Comparison of ENCODE assay signal across 17 cellular contexts in the genomic region with DNA sequence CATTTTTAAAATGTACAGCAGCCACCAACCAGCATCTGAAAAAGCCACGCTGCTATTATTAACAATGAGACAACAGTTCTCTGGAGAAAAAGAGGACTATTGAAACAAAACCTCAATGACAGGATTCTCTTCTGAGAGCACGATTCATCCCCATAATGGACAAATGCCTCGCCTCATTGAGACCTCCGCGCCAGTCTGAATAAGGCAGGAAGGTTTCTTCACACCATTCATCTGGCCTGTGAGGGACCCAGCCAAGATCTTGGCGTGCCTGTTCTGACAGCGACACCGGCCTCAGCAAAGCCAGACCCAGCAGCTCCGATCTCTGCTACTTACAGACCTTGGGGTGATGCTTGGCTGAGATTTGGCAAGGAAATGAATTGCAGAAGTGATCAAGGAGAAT. TPM values are rescaled to one million over a fixed set of nuclear protein-coding genes. Genes with fewer than 3 reads are reported as not detected.
DNase-seq lines count a peak whose midpoint lies in the region; FAIRE-seq and TF ChIP-seq lines count a peak whose summit lies in the region.
"Had no signal": no experiment of that assay in that cellular context is flagged by ENCODE, and none has a peak within 500 bp of the region (broad histone marks: within the 10 kb centered on the region; RNA-seq: fewer than 3 reads in every experiment).

No MANE protein-coding gene starts in this region.

- H3K27ac Mint-ChIP-seq in mesothelial cell of epicardium, result no peak overlapping the region
- H3K27ac Mint-ChIP-seq: CD8-positive, alpha-beta T cell had no signal

- H3K27me3 Mint-ChIP-seq in mesothelial cell of epicardium (ENCODE audit: low read depth), result no peaks in the 10 kb centered on the region

- intact Hi-C loops in dorsolateral prefrontal cortex (cut with DNase I), result no loop called here

- no peak overlapping the region for H3K4me3 Mint-ChIP-seq in mesothelial cell of epicardium
- H3K4me3 Mint-ChIP-seq: CD8-positive, alpha-beta T cell had no signal

- peak; percentile 85 for DNase-seq in COLO829 (ENCODE audit: low spot score)
- DNase-seq in dorsolateral prefrontal cortex, result peak in 9 of 10 donors; percentile 51 to 81 (median 75)
- DNase-seq in midbrain (lab: John Stamatoyannopoulos, UW), result peak; percentile 85
- DNase-seq in putamen (ENCODE audit: low spot score), result peak; percentile 87
- no peak for DNase-seq in H54 (ENCODE audit: insufficient read length, low spot score)
- no peak for DNase-seq in effector CD4-positive, alpha-beta T cell
- no peak for DNase-seq in COR-L47 (lab: John Stamatoyannopoulos, UW)
- no peak for DNase-seq in mesothelial cell of epicardium (ENCODE audit: low spot score in 2 of 2, unreplicated experiment in 2 of 2)
- DNase-seq: AML-193; CD8-positive, alpha-beta T cell; H7; KBM-7; MG63; NCI-H1105 treated with DMSO at 0.1 percent for 48 hours; NCI-H1930; NCI-H2171; NCI-H82 had no signal

- TF ChIP-seq POLR2A in H54 (IDR thresholded peaks at IDR 0.05; ENCODE audit: low read depth, low read length), result no peak

- FAIRE-seq in H54 (lab: Jason Lieb, UNC), result no peak

- no peaks in the 10 kb centered on the region for H3K27me3 ChIP-seq in dorsolateral prefrontal cortex
- H3K27me3 ChIP-seq: MG63 had no signal

- H3K4me1 Mint-ChIP-seq in mesothelial cell of epicardium, result no peaks in the 10 kb centered on the region

- TF ChIP-seq CTCF in dorsolateral prefrontal cortex (IDR thresholded peaks at IDR 0.05 in 54 of 56, conservative IDR thresholded peaks at IDR 0.05 in 2 of 56; ENCODE audit: low read depth in 1 of 56, partially characterized antibody in 56 of 56) (peak in 3 of 56 donors; percentile 14 to 44 (median 18)), mesothelial cell of epicardium (IDR thresholded peaks at IDR 0.05; ENCODE audit: unreplicated experiment) (no peak)

- H3K36me3 Mint-ChIP-seq in mesothelial cell of epicardium, result peaks cover 39% of the 10 kb centered on the region

- H3K4me3 ChIP-seq in dorsolateral prefrontal cortex, result peak overlapping the region in 9 of 59 donors; percentile 2 to 30 (median 14)
- H3K4me3 ChIP-seq: MG63 had no signal

- no peaks in the 10 kb centered on the region for H3K9me3 Mint-ChIP-seq in mesothelial cell of epicardium
- H3K9me3 Mint-ChIP-seq: CD8-positive, alpha-beta T cell had no signal

- H3K27ac ChIP-seq in dorsolateral prefrontal cortex, result peak overlapping the region in 46 of 59 donors; percentile 2 to 85 (median 58)

RNA-seq across cellular contexts. Expression of gene SMIM7, which starts 14.8 kb away (rescaled TPM):
- total RNA-seq in dorsolateral prefrontal cortex, result 10 to 100 TPM; 55.9 to 95.0 (median 72.6) TPM
- 74.8 to 80.9 TPM (median 80.2 TPM) in 3 replicates for total RNA-seq in mesothelial cell of epicardium

RNA-seq across cellular contexts. Expression of gene TMEM38A, which starts 15.8 kb away (rescaled TPM):
- total RNA-seq in dorsolateral prefrontal cortex (10 to 100 TPM; 15.4 to 51.2 (median 34.7) TPM), mesothelial cell of epicardium (5.7 to 7.8 TPM (median 5.9 TPM) in 3 replicates)

RNA-seq across cellular contexts. Expression of gene MED26, which starts 17.1 kb away (rescaled TPM):
- total RNA-seq in dorsolateral prefrontal cortex, result 10 to 100 TPM in 55 of 120 experiments, 1 to 10 TPM in 65; 5.4 to 17.4 (median 9.8) TPM
- total RNA-seq in mesothelial cell of epicardium, result 13.3 to 15.5 TPM (median 14.0 TPM) in 3 replicates

Comparison
In these comparisons a context has a peak if more than half of its experiments do, and no peak if none do; other contexts are left out.
1. DNase-seq: peak in COLO829 (single experiment), dorsolateral prefrontal cortex (9 of 10), midbrain (single experiment) and putamen (single experiment); none in H54 (single experiment), effector CD4-positive, alpha-beta T cell (single experiment), COR-L47 (single experiment) and mesothelial cell of epicardium (0 of 2).